ENCODE assay signal across 9 cellular contexts in the genomic region with DNA sequence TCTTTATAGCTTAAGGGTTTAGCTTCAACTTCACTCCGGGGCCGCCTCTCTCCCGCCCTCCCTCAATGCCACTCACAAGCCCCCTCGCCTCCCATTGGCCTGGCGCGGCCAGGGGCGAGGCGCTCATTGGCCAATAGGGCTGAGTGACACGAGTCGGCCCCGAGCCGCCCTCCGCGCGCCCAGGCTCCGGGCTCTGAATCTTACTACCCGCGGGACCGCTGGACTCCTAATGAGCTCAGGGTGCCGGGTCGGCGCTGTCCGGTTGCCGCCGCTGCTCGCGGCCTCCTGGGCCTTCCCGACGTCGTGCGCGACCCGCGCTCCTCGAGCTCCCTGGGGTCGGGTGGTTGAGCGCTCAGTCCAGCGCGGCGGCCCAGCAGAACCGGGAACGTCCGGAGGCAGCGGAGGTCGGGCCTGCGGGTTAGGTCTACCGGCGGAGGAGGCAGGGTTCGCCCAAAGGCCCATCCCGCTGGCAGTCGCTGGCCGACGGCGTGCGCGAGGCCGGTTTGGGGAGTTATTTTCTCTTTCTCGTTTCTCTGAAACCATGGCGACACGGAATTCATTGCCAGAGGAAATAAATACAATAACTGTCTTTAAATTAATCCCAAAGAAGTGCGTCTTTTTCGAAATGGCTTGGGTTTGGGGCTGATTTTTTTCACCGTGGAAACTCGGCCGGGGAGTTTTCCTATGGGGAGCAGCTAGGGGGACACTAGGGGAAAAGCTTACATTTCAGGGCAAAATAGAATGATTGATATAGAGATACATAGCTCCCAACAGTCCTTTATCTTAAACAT. TPM values are rescaled to one million over a fixed set of nuclear protein-coding genes. Genes with fewer than 3 reads are reported as not detected.
DNase-seq lines count a peak whose midpoint lies in the region; ATAC-seq lines count a peak whose summit lies in the region.
"Had no signal": no experiment of that assay in that cellular context is flagged by ENCODE, and none has a peak within 500 bp of the region (broad histone marks: within the 10 kb centered on the region; RNA-seq: fewer than 3 reads in every experiment).

Gene SIM1 (minus strand): TSS at position 12 of the 791 bp plus-strand sequence. CDS start 1,453 bp downstream, outside the sequence.

- DNase-seq in AG08396 (ENCODE audit: low spot score) (peak; percentile 53), iPS DF 6.9 (ENCODE audit: low read depth, low spot score) (peak; percentile 90), smooth muscle cell of the brain vasculature (ENCODE audit: low read depth, low spot score) (peak; percentile 41), A172 (ENCODE audit: low spot score) (no peak)
- DNase-seq in stimulated activated CD4-positive, alpha-beta T cell treated with anti-CD3 and anti-CD28 coated beads, Interleukin-4, amount 100 ng/mL, for 1 hour: no peak

- peaks cover 46% of the 10 kb centered on the region for H3K4me1 ChIP-seq in HUES64 (ENCODE audit: insufficient read depth, low read length)
- peaks cover 4% of the 10 kb centered on the region; the same call in 1 of the 2 replicates for H3K4me1 ChIP-seq in iPS DF 6.9 (ENCODE audit: control insufficient read depth, insufficient read depth, low read length)

- H3K36me3 ChIP-seq in HUES64 (ENCODE audit: insufficient read depth, low read length): no peaks in the 10 kb centered on the region
- H3K36me3 ChIP-seq in iPS DF 6.9 (ENCODE audit: control insufficient read depth, insufficient read depth, low read length): no peaks in the 10 kb centered on the region

- H3K27me3 ChIP-seq in HUES64 (ENCODE audit: insufficient read depth, low read length) (peaks cover 100% of the 10 kb centered on the region), iPS DF 6.9 (ENCODE audit: control insufficient read depth, insufficient read depth, low read length) (peaks cover 90% of the 10 kb centered on the region)

- H3K9me3 Mint-ChIP-seq in activated naive CD8-positive, alpha-beta T cell (ENCODE audit: low read depth): peaks cover 16% of the 10 kb centered on the region

- ATAC-seq in GM18861 (IDR thresholded peaks at IDR 0.05; ENCODE audit: unreplicated experiment): peak; percentile 59

- H3K4me3 ChIP-seq in HUES64 (ENCODE audit: low read length): peak within 1 kb of the TSS; percentile 48
- peak within 1 kb of the TSS; percentile 27; the same call in 1 of the 2 replicates for H3K4me3 ChIP-seq in iPS DF 6.9 (ENCODE audit: low read length)

- peak within 1 kb of the TSS; percentile 68 for H3K4me3 Mint-ChIP-seq in activated naive CD8-positive, alpha-beta T cell

- H3K27me3 Mint-ChIP-seq in activated naive CD8-positive, alpha-beta T cell: peaks cover 62% of the 10 kb centered on the region

- peaks cover 16% of the 10 kb centered on the region for H3K36me3 Mint-ChIP-seq in activated naive CD8-positive, alpha-beta T cell

- no peak within 1 kb of the TSS for H3K9ac ChIP-seq in HUES64 (ENCODE audit: low read depth, low read length)

- WGBS in HUES64: under 1% methylated on average over 62 of the region's 65 CpGs
- no CpG with 5 or more reads among the region's 65 CpGs for WGBS in iPS DF 6.9 (ENCODE audit: insufficient coverage, insufficient read length)

- H3K27ac ChIP-seq in HUES64 (ENCODE audit: low read depth, low read length) (no peak within 1 kb of the TSS), iPS DF 6.9 (ENCODE audit: low read length) (no peak within 1 kb of the TSS)

- peaks cover 28% of the 10 kb centered on the region for H3K4me1 Mint-ChIP-seq in activated naive CD8-positive, alpha-beta T cell (ENCODE audit: low read depth)

- peak within 1 kb of the TSS; percentile 16 for H3K27ac Mint-ChIP-seq in activated naive CD8-positive, alpha-beta T cell

- H3K9me3 ChIP-seq in HUES64 (ENCODE audit: insufficient read depth, low read depth, low read length) (no peaks in the 10 kb centered on the region), iPS DF 6.9 (ENCODE audit: control insufficient read depth, insufficient read depth, low read length) (no peaks in the 10 kb centered on the region)

RNA-seq across cellular contexts. Expression of gene SIM1, which starts in this region (rescaled TPM):
- 0.30 TPM for polyA plus RNA-seq in HUES64 (2013, experiment 1 of 2)
- 0.06 TPM for polyA plus RNA-seq in HUES64 (2013, experiment 2 of 2)
- not detected in 2 replicates for total RNA-seq in A172 (2014; rRNA removed; shearing (Covaris generic))
- total RNA-seq: glomerular endothelial cell had no signal

Comparison
In these comparisons a context has a peak if more than half of its experiments do, and no peak if none do; other contexts are left out.
1. DNase-seq: peak in AG08396 (single experiment), iPS DF 6.9 (single experiment) and smooth muscle cell of the brain vasculature (single experiment); none in A172 (single experiment) and stimulated activated CD4-positive, alpha-beta T cell treated with anti-CD3 and anti-CD28 coated beads, Interleukin-4, amount 100 ng/mL, for 1 hour (single experiment).